12 cellular contexts compared by ENCODE assay signal in the genomic region with DNA sequence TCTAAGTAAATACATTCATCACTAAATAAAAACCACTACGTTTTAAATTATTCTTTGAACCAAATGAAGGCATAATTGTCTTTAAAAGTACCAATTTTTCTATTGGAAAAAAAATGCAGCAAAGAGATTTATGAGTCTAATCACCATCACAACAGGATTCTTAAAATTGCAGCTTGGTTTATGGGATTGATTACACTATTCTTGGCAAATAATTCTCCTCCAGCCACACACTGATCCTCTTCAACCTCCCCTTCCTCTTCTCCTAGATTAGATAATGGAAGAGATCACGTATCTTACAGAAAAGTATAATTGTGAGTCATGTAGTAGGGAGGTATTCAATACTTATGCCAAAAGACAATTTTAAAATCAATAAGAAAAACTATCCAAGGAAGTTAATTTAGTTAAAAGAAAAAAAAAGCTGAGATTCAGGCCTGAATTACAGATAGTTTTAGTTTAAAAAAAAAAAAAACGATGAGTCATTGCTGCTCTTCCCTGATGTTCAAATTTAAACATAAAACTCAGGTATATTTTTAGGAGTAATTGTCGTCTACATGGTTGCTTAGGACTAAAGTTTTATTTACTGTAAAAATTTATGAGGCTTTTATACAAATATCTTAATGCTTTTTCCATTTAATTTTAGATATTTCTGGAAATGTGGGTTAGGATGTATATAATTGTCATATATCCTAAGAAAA.
"Had no signal": no experiment of that assay in that cellular context is flagged by ENCODE, and none has a peak within 500 bp of the region (broad histone marks: within the 10 kb centered on the region; RNA-seq: fewer than 3 reads in every experiment).

No MANE protein-coding gene starts in this region.

- H3K4me3 Mint-ChIP-seq: activated naive CD4-positive, alpha-beta T cell treated with anti-CD3 and anti-CD28 coated beads, Interleukin-2, amount 50 U/mL, for 24 hours; dendritic cell treated with granulocyte-macrophage colony-stimulating factor and Interleukin-4, amounts not matched to agents 40 ng/mL and 50 ng/mL, for 4 days; naive thymus-derived CD4-positive, alpha-beta T cell; WTC11 had no signal

- H3K27ac ChIP-seq: brain microvascular endothelial cell, parathyroid adenoma, tibial nerve, vagina had no signal

- H3K9me3 Mint-ChIP-seq: activated naive CD4-positive, alpha-beta T cell treated with anti-CD3 and anti-CD28 coated beads, Interleukin-2, amount 50 U/mL, for 24 hours; dendritic cell treated with granulocyte-macrophage colony-stimulating factor and Interleukin-4, amounts not matched to agents 40 ng/mL and 50 ng/mL, for 4 days had no signal

- H3K4me3 ChIP-seq: tibial nerve, vagina had no signal

- H3K4me1 ChIP-seq: parathyroid adenoma had no signal

- H3K27me3 Mint-ChIP-seq: activated naive CD4-positive, alpha-beta T cell treated with anti-CD3 and anti-CD28 coated beads, Interleukin-2, amount 50 U/mL, for 24 hours; dendritic cell treated with granulocyte-macrophage colony-stimulating factor and Interleukin-4, amounts not matched to agents 40 ng/mL and 50 ng/mL, for 4 days; naive thymus-derived CD4-positive, alpha-beta T cell had no signal

- H3K27me3 ChIP-seq: brain microvascular endothelial cell, tibial nerve, vagina had no signal

- H3K9me3 ChIP-seq: tibial nerve, vagina had no signal

- ATAC-seq: left cardiac atrium; naive thymus-derived CD4-positive, alpha-beta T cell; WTC11 had no signal

- H3K36me3 ChIP-seq: brain microvascular endothelial cell, tibial nerve, vagina had no signal

- H3K9ac ChIP-seq: parathyroid adenoma had no signal

- DNase-seq: activated CD4-positive, alpha-beta T cell treated with anti-CD3 and anti-CD28 coated beads for 48 hours; amniotic stem cell; brain microvascular endothelial cell; glutamatergic neuron; left cardiac atrium; naive thymus-derived CD4-positive, alpha-beta T cell had no signal

- H3K27ac Mint-ChIP-seq: activated naive CD4-positive, alpha-beta T cell treated with anti-CD3 and anti-CD28 coated beads, Interleukin-2, amount 50 U/mL, for 24 hours; dendritic cell treated with granulocyte-macrophage colony-stimulating factor and Interleukin-4, amounts not matched to agents 40 ng/mL and 50 ng/mL, for 4 days; naive thymus-derived CD4-positive, alpha-beta T cell; WTC11 had no signal
